15 cellular contexts compared by ENCODE assay signal in genomic region chr2:104734937-104735586, GRCh38.
DNase-seq lines count a peak whose midpoint lies in the region; ATAC-seq and TF ChIP-seq lines count a peak whose summit lies in the region.
"Had no signal": no experiment of that assay in that cellular context is flagged by ENCODE, and none has a peak within 500 bp of the region (broad histone marks: within the 10 kb centered on the region; RNA-seq: fewer than 3 reads in every experiment).

No MANE protein-coding gene starts in this region.

- no peaks in the 10 kb centered on the region for H3K36me3 ChIP-seq in esophagus muscularis mucosa
- H3K36me3 ChIP-seq in HAP-1 (replicated peaks): no peaks in the 10 kb centered on the region
- H3K36me3 ChIP-seq: ascending aorta, spleen had no signal

- no peak overlapping the region for H3K27ac ChIP-seq in esophagus muscularis mucosa (replicated peaks in 1 of 4)
- H3K27ac ChIP-seq: ascending aorta, RWPE1, spleen had no signal

- in situ Hi-C loops in HAP-1 (cut with MboI; ENCODE audit: low sequenced_read_pairs): no loop called here

- ATAC-seq in GM21360 (IDR thresholded peaks at IDR 0.05; ENCODE audit: unreplicated experiment) (peak; percentile 68), HG02763 (IDR thresholded peaks at IDR 0.05; ENCODE audit: unreplicated experiment) (no peak), GM19452 (IDR thresholded peaks at IDR 0.05; ENCODE audit: unreplicated experiment) (no peak)
- ATAC-seq: T-helper 17 cell had no signal

- no peak for TF ChIP-seq EP300 in esophagus muscularis mucosa (IDR thresholded peaks at IDR 0.05)

- H3K4me1 ChIP-seq in esophagus muscularis mucosa: no peaks in the 10 kb centered on the region
- H3K4me1 ChIP-seq in HAP-1: no peaks in the 10 kb centered on the region
- H3K4me1 ChIP-seq: ascending aorta, spleen had no signal

- no peak for TF ChIP-seq CTCF in esophagus muscularis mucosa (IDR thresholded peaks at IDR 0.05)

- WGBS in esophagus muscularis mucosa: 60% methylated on average over 6 of the region's 6 CpGs

- peak; percentile 16 for DNase-seq in GF-D8 (lab: John Stamatoyannopoulos, UW)
- peak; percentile 38 for DNase-seq in KG1 (lab: John Stamatoyannopoulos, UW)
- peak; percentile 74 for DNase-seq in esophagus muscularis mucosa (ENCODE audit: extremely low spot score)
- no peak for DNase-seq in NCI-H526 treated with DMSO at 0.1 percent for 48 hours (lab: John Stamatoyannopoulos, UW)
- no peak for DNase-seq in HAP-1 (ENCODE audit: low spot score in 2 of 2)
- DNase-seq: activated CD4-positive, alpha-beta T cell treated with anti-CD3 and anti-CD28 coated beads for 1 hour; occipital lobe; spleen; substantia nigra; T-helper 17 cell had no signal

- no peak for TF ChIP-seq POLR2A in esophagus muscularis mucosa (IDR thresholded peaks at IDR 0.05; ENCODE audit: low read depth)

- H3K9me3 ChIP-seq in esophagus muscularis mucosa (peaks cover 0 to 16% (median under 1%) of the 10 kb centered on the region in 4 donors), HAP-1 (no peaks in the 10 kb centered on the region)
- H3K9me3 ChIP-seq: ascending aorta had no signal

- intact Hi-C loops in esophagus muscularis mucosa (cut with DNase I): no loop called here

- H3K4me3 ChIP-seq in esophagus muscularis mucosa (no peak overlapping the region), HAP-1 (no peak overlapping the region)
- H3K4me3 ChIP-seq: ascending aorta, spleen had no signal

- H3K27me3 ChIP-seq in esophagus muscularis mucosa (peaks cover 0 to 8% (median 3%) of the 10 kb centered on the region in 4 donors), HAP-1 (ENCODE audit: low read depth) (no peaks in the 10 kb centered on the region)
- H3K27me3 ChIP-seq: ascending aorta, spleen had no signal

Comparison
In these comparisons a context has a peak if more than half of its experiments do, and no peak if none do; other contexts are left out.
1. DNase-seq: peak in GF-D8 (single experiment), KG1 (single experiment) and esophagus muscularis mucosa (single experiment); none in NCI-H526 treated with DMSO at 0.1 percent for 48 hours (single experiment) and HAP-1 (0 of 2).